In genomic region chr11:88455974-88456373, GRCh38 we compare ENCODE assay signal across 6 cellular contexts.
"Had no signal": no experiment of that assay in that cellular context is flagged by ENCODE, and none has a peak within 500 bp of the region (broad histone marks: within the 10 kb centered on the region; RNA-seq: fewer than 3 reads in every experiment).

No MANE protein-coding gene starts in this region.

- H3K4me3 ChIP-seq: GM23338 had no signal

- DNase-seq: H9, HCEC 1CT, KG1 had no signal

- FAIRE-seq: H1, H54 had no signal

- H3K4me2 ChIP-seq: GM23338 had no signal

- ATAC-seq: GM23338 had no signal
